In genomic region chr21:26169061-26169610, GRCh38 we compare ENCODE assay signal across 8 cellular contexts. TPM values are rescaled to one million over a fixed set of nuclear protein-coding genes. Genes with fewer than 3 reads are reported as not detected.
A peak's percentile ranks its signal among the peaks of the same experiment; 100 is the strongest.
DNase-seq lines count a peak whose midpoint lies in the region; ATAC-seq and TF ChIP-seq lines count a peak whose summit lies in the region.

No MANE protein-coding gene starts in this region.

- no peaks in the 10 kb centered on the region for H3K27me3 ChIP-seq in SJSA1 (replicated peaks)

- peak overlapping the region; percentile 81 for H3K4me3 ChIP-seq in LNCaP clone FGC (ENCODE audit: low read depth, low read length)
- H3K4me3 ChIP-seq in SJSA1 = peak overlapping the region; percentile 84
- H3K4me3 ChIP-seq in astrocyte of the cerebellum (ENCODE audit: low read depth, low read length) = peak overlapping the region; percentile 92

- TF ChIP-seq CTCF in LNCaP clone FGC (IDR thresholded peaks at IDR 0.05; ENCODE audit: control insufficient read depth, extremely low read depth, insufficient read depth) (0 out of 2 replicates have a peak, but pooled peaks have one; percentile 15), astrocyte of the cerebellum (IDR thresholded peaks at IDR 0.05; ENCODE audit: low read depth, low read length, missing control alignments) (peak; percentile 61)

- peaks cover 30% of the 10 kb centered on the region for H3K4me1 ChIP-seq in SJSA1 (replicated peaks)

- peaks cover 23% of the 10 kb centered on the region for H3K36me3 ChIP-seq in SJSA1

- in situ Hi-C loops in astrocyte of the cerebellum (cut with HindIII; ENCODE audit: low sequenced_read_pairs) = loop anchor here (5.0 kb wide), 1 partner anchor 42 kb away; no protein-coding TSS in a partner anchor

- no peaks in the 10 kb centered on the region for H3K9me3 ChIP-seq in SJSA1 (replicated peaks)

- ATAC-seq in GM21786 (IDR thresholded peaks at IDR 0.05; ENCODE audit: unreplicated experiment) = peak; percentile 55
- no peak for ATAC-seq in GM21360 (IDR thresholded peaks at IDR 0.05; ENCODE audit: unreplicated experiment)

- H3K27ac ChIP-seq in SJSA1 = peak overlapping the region; percentile 59

- DNase-seq in DMS153 treated with DMSO at 0.1 percent for 48 hours (lab: John Stamatoyannopoulos, UW; ENCODE audit: unreplicated experiment) (peak; percentile 30), LNCaP clone FGC (ENCODE audit: low read depth) (no peak), SJSA1 (ENCODE audit: low read depth in 1 of 2, low spot score in 2 of 2) (peak; percentile 51 to 79), astrocyte of the cerebellum (ENCODE audit: low read depth) (peak; percentile 55), hypothalamus (lab: John Stamatoyannopoulos, UW) (peak in 43 of 51 donors; percentile 19 to 93 (median 56)), renal cortical epithelial cell (ENCODE audit: low read depth) (peak; percentile 62)

RNA-seq across cellular contexts. Expression of gene APP, which starts 1.4 kb away (rescaled TPM):
- 177 and 221 TPM in 2 replicates for total RNA-seq in SJSA1 (2014; rRNA removed; shearing (Covaris generic))
- 590 and 1,827 TPM in 2 replicates for total RNA-seq in renal cortical epithelial cell
